23 cellular contexts compared by ENCODE assay signal in genomic region chr4:91322961-91323360, GRCh38.
A peak's percentile ranks its signal among the peaks of the same experiment; 100 is the strongest.
DNase-seq lines count a peak whose midpoint lies in the region; TF ChIP-seq lines count a peak whose summit lies in the region.
"Had no signal": no experiment of that assay in that cellular context is flagged by ENCODE, and none has a peak within 500 bp of the region (broad histone marks: within the 10 kb centered on the region; RNA-seq: fewer than 3 reads in every experiment).

No MANE protein-coding gene starts in this region.

- H3K36me3 ChIP-seq in esophagus muscularis mucosa: no peaks in the 10 kb centered on the region
- H3K36me3 ChIP-seq: BE2C had no signal

- peaks cover 0 to 14% (median 4%) of the 10 kb centered on the region in 4 donors for H3K9me3 ChIP-seq in esophagus muscularis mucosa
- H3K9me3 ChIP-seq: BE2C had no signal

- H3K4me1 ChIP-seq in esophagus muscularis mucosa: no peaks in the 10 kb centered on the region
- H3K4me1 ChIP-seq: BE2C, BLaER1 had no signal

- WGBS in esophagus muscularis mucosa: 95% methylated on average over 1 of the region's 1 CpG

- TF ChIP-seq EP300 in esophagus muscularis mucosa (IDR thresholded peaks at IDR 0.05): no peak

- no peaks in the 10 kb centered on the region for H3K27me3 ChIP-seq in esophagus muscularis mucosa
- H3K27me3 ChIP-seq: BE2C, BLaER1 had no signal

- peak; percentile 32 for DNase-seq in NCI-H2029 treated with DMSO at 0.1 percent for 48 hours (lab: John Stamatoyannopoulos, UW)
- DNase-seq in NCI-H2029 (lab: John Stamatoyannopoulos, UW): no peak
- DNase-seq in NCI-H748 (lab: John Stamatoyannopoulos, UW; ENCODE audit: unreplicated experiment): peak; percentile 29
- DNase-seq in NCI-H748 treated with DMSO at 0.1 percent for 48 hours (lab: John Stamatoyannopoulos, UW): no peak
- DNase-seq in NCI-H69 (lab: John Stamatoyannopoulos, UW): peak; percentile 34
- peak; percentile 5 for DNase-seq in cerebellar cortex (ENCODE audit: low spot score)
- no peak for DNase-seq in activated naive CD4-positive, alpha-beta T cell treated with anti-CD3 and anti-CD28 coated beads, Interleukin-2, amount 50 U/mL, for 16 hours
- DNase-seq in esophagus muscularis mucosa (ENCODE audit: extremely low spot score): no peak
- DNase-seq: 8988T; ACHN; BE2C; CD4-positive, alpha-beta memory T cell; CD4-positive, CD25-positive, alpha-beta regulatory T cell; CD8-positive, alpha-beta memory T cell; COR-L47; DMS 273 treated with DMSO at 0.1 percent for 48 hours; DMS153; DMS79; DND-41; EL; GDM1 had no signal

- H3K4me3 ChIP-seq in esophagus muscularis mucosa: no peak overlapping the region
- H3K4me3 ChIP-seq: BLaER1, GM12878 had no signal

- TF ChIP-seq CTCF in esophagus muscularis mucosa (IDR thresholded peaks at IDR 0.05): no peak

- no peak overlapping the region for H3K27ac ChIP-seq in esophagus muscularis mucosa (replicated peaks in 1 of 4)
- H3K27ac ChIP-seq: BLaER1 had no signal

- intact Hi-C loops in esophagus muscularis mucosa (cut with DNase I): no loop called here

- TF ChIP-seq POLR2A in esophagus muscularis mucosa (IDR thresholded peaks at IDR 0.05; ENCODE audit: low read depth): no peak

Comparison
In these comparisons a context has a peak if more than half of its experiments do, and no peak if none do; other contexts are left out.
1. DNase-seq: peak in NCI-H2029 treated with DMSO at 0.1 percent for 48 hours (single experiment), NCI-H748 (single experiment), NCI-H69 (single experiment) and cerebellar cortex (single experiment); none in NCI-H2029 (single experiment), NCI-H748 treated with DMSO at 0.1 percent for 48 hours (single experiment), activated naive CD4-positive, alpha-beta T cell treated with anti-CD3 and anti-CD28 coated beads, Interleukin-2, amount 50 U/mL, for 16 hours (single experiment) and esophagus muscularis mucosa (single experiment).